ENCODE assay signal across 8 cellular contexts in the genomic region with DNA sequence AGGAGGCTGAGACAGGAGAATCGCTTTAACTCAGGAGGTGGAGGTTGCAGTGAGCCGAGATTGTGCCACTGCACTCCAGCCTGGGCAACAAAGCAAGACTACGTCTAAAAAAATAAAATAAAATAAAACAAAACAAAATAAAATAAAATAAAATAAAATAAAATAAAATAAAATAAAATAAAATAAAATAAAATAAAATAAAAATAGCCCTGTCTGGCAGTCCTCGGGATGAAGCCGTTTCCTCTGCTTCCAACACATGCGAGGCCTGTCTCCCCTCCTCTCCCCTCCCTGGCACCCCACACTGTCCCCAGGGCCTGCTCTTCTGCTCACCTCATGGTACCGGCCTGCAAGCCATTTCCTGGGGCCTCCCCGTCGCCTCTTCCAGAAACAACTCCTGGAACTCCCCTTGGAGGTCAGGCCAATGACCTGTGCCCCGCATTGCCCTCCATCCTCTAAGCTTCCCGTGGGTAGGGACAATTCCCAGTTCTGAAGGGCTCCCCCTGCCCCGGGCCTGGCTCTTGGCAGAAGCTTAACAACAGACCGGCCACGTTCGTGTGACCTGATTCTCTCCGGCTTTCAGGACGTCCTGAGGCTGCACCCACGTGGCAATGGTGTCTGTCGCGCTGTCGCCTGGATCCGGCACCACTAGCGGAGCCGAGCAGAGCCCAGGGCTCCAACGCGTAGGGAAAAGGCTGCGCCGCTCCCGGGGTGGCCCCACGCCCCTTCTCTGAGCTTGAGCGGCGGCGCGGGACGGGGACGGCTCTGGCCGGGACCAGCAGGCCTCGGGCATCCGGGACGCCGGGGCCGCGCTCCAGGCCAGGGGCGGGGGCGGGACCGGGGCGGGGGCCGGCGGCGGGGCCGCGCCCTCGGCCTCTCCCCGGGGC. TPM values are rescaled to one million over a fixed set of nuclear protein-coding genes. Genes with fewer than 3 reads are reported as not detected.
A peak's percentile ranks its signal among the peaks of the same experiment; 100 is the strongest.
DNase-seq lines count a peak whose midpoint lies in the region; ATAC-seq and TF ChIP-seq lines count a peak whose summit lies in the region.

No MANE protein-coding gene starts in this region.

- TF ChIP-seq CTCF in Loucy (conservative IDR thresholded peaks at IDR 0.05; ENCODE audit: low read length) (no peak), heart left ventricle (IDR thresholded peaks at IDR 0.05) (no peak), psoas muscle (IDR thresholded peaks at IDR 0.05) (no peak)

- no peaks in the 10 kb centered on the region for H4K20me1 ChIP-seq in Loucy (ENCODE audit: insufficient read depth, low read length, poor library complexity, severe bottlenecking)

- H3K36me3 ChIP-seq in Loucy (ENCODE audit: insufficient read depth, low read length) = no peaks in the 10 kb centered on the region
- no peaks in the 10 kb centered on the region for H3K36me3 ChIP-seq in heart left ventricle
- H3K36me3 ChIP-seq in psoas muscle (ENCODE audit: insufficient read depth in 1 of 2, low read depth in 1 of 2) = peaks cover 0 to 6% of the 10 kb centered on the region in 2 donors

- H3K4me1 ChIP-seq in Loucy (ENCODE audit: insufficient read depth, low read length, poor library complexity, severe bottlenecking) = peaks cover 8% of the 10 kb centered on the region
- H3K4me1 ChIP-seq in heart left ventricle = peaks cover 0 to 82% (median 34%) of the 10 kb centered on the region in 12 donors
- H3K4me1 ChIP-seq in psoas muscle = peaks cover 67% of the 10 kb centered on the region

- peak in 1 of 2 donors; percentile 27 for TF ChIP-seq POLR2A in heart left ventricle (IDR thresholded peaks at IDR 0.05)

- no peaks in the 10 kb centered on the region for H3F3A ChIP-seq in Loucy (ENCODE audit: low read depth)

- intact Hi-C loops in heart left ventricle (cut with DNase I) (loop anchor here in 3 of 10 donors (2.0 to 5.0 kb wide), 2 partner anchors 57 to 59 kb away; no protein-coding TSS in a partner anchor), psoas muscle (cut with DNase I) (loop anchor here (5.0 kb wide), 1 partner anchor 59 kb away; no protein-coding TSS in a partner anchor)

- DNase-seq in NCI-H82 (lab: John Stamatoyannopoulos, UW) (peak; percentile 55), NCI-H82 treated with DMSO at 0.1 percent for 48 hours (lab: John Stamatoyannopoulos, UW; ENCODE audit: unreplicated experiment) (no peak), heart left ventricle (peak; percentile 71 to 84 (median 76)), psoas muscle (peak; percentile 69 to 80), HPDE6-E6E7 (ENCODE audit: extremely low spot score) (no peak)
- peak; percentile 54 to 59 for DNase-seq in activated naive CD4-positive, alpha-beta T cell treated with anti-CD3 and anti-CD28 coated beads, Interleukin-2, amount 50 U/mL, for 72 hours (ENCODE audit: low spot score in 2 of 2)

- H3K27ac ChIP-seq in heart left ventricle (peak overlapping the region; percentile 81 to 98 (median 96)), psoas muscle (peak overlapping the region; percentile 96)

- H3K9me3 ChIP-seq in Loucy (ENCODE audit: insufficient read depth, low read depth, low read length) (no peaks in the 10 kb centered on the region), heart left ventricle (no peaks in the 10 kb centered on the region), psoas muscle (no peaks in the 10 kb centered on the region)

- WGBS in heart left ventricle, 4 donors = 9 to 45% (median 22%) methylated on average over 11 to 54 of the region's 54 CpGs
- WGBS in psoas muscle, 3 donors = 8 to 18% (median 12%) methylated on average over 31 to 54 of the region's 54 CpGs

- H3K36me3 Mint-ChIP-seq in activated naive CD4-positive, alpha-beta T cell treated with anti-CD3 and anti-CD28 coated beads, Interleukin-2, amount 50 U/mL, for 72 hours = peaks cover 0 to 13% of the 10 kb centered on the region in 2 donors

- H2AFZ ChIP-seq in Loucy (ENCODE audit: low read length) = peak overlapping the region; percentile 63; the same call in 1 of the 2 replicates

- H3K9me2 ChIP-seq in Loucy (replicated peaks; ENCODE audit: low read depth, low read length) = no peaks in the 10 kb centered on the region

- H3K27me3 ChIP-seq in Loucy (ENCODE audit: insufficient read depth, low read length, poor library complexity, severe bottlenecking) (no peaks in the 10 kb centered on the region), heart left ventricle (no peaks in the 10 kb centered on the region), psoas muscle (ENCODE audit: insufficient read depth in 3 of 3, low read length in 2 of 3) (no peaks in the 10 kb centered on the region)

- H3K9ac ChIP-seq in Loucy (ENCODE audit: low read depth, low read length, poor library complexity, severe bottlenecking) = peak overlapping the region; percentile 74

- peaks cover 14% of the 10 kb centered on the region; the same call in 1 of the 2 replicates for H3K79me2 ChIP-seq in Loucy (ENCODE audit: insufficient read depth, low read length)

- peak; percentile 53 to 70 for ATAC-seq in activated naive CD4-positive, alpha-beta T cell treated with anti-CD3 and anti-CD28 coated beads, Interleukin-2, amount 50 U/mL, for 72 hours
- ATAC-seq in heart left ventricle (peak in 3 of 4 donors; percentile 29 to 68 (median 64)), psoas muscle (peak; percentile 26 to 57 (median 52)), GM18907 (IDR thresholded peaks at IDR 0.05; ENCODE audit: unreplicated experiment) (no peak)

- peak overlapping the region; percentile 63 for H3K4me2 ChIP-seq in Loucy (ENCODE audit: low read depth, low read length, poor library complexity, severe bottlenecking)

- peak overlapping the region; percentile 80 to 81 for H3K27ac Mint-ChIP-seq in activated naive CD4-positive, alpha-beta T cell treated with anti-CD3 and anti-CD28 coated beads, Interleukin-2, amount 50 U/mL, for 72 hours

- H3K9me3 Mint-ChIP-seq in activated naive CD4-positive, alpha-beta T cell treated with anti-CD3 and anti-CD28 coated beads, Interleukin-2, amount 50 U/mL, for 72 hours = no peaks in the 10 kb centered on the region

- H3K4me3 ChIP-seq in Loucy (ENCODE audit: low read length, poor library complexity, severe bottlenecking) (peak overlapping the region; percentile 74), heart left ventricle (peak overlapping the region; percentile 43 to 92 (median 74)), psoas muscle (peak overlapping the region; percentile 84)

RNA-seq across cellular contexts. Expression of gene PARVB, which starts 0.5 kb away (rescaled TPM):
- total RNA-seq in activated naive CD4-positive, alpha-beta T cell treated with anti-CD3 and anti-CD28 coated beads, Interleukin-2, amount 50 U/mL, for 72 hours = 10 to 100 TPM; 21.6 to 73.7 TPM
- 100 to 1,000 TPM in 5 of 9 donors, 10 to 100 TPM in 4; 73.8 to 172 (median 116) TPM for total RNA-seq in heart left ventricle
- polyA plus RNA-seq in heart left ventricle = 10 to 100 TPM; 54.9 to 63.5 TPM
- total RNA-seq in psoas muscle = 100 to 1,000 TPM; 102 to 172 (median 163) TPM
- polyA plus RNA-seq in psoas muscle = 100 to 1,000 TPM in 1 of 3 donors, 10 to 100 TPM in 2; 84.5 to 103 (median 88.8) TPM

Comparison
In these comparisons a context has a peak if more than half of its experiments do, and no peak if none do; other contexts are left out.
1. DNase-seq: peak in NCI-H82 (single experiment), activated naive CD4-positive, alpha-beta T cell treated with anti-CD3 and anti-CD28 coated beads, Interleukin-2, amount 50 U/mL, for 72 hours (2 of 2), heart left ventricle (5 of 5) and psoas muscle (2 of 2); none in NCI-H82 treated with DMSO at 0.1 percent for 48 hours (single experiment) and HPDE6-E6E7 (single experiment).
2. Peak in every context shown above with its lines, with median percentiles within 50 percentile points of each other: H3K4me3 ChIP-seq.